ENCODE assay signal across 30 cellular contexts in the genomic region with DNA sequence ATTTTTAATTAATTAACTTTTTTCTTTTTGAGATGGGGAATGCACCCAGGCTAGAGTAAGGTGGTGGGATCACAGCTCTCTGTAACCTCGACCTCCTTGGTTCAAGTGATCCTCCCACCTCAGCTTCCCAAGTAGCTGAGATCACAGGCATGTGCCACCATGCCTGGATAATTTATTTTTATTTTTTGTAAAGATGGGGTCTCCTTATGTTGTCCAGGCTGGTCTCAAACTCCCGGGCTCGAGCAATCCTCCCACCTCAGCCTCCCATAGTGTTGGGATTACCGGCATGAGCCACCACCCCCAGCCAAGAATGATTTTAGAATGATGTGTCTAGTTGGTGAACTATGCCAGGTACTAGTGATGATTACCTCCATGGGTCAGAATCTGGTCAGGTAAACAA. TPM values are rescaled to one million over a fixed set of nuclear protein-coding genes. Genes with fewer than 3 reads are reported as not detected.
"Had no signal": no experiment of that assay in that cellular context is flagged by ENCODE, and none has a peak within 500 bp of the region (broad histone marks: within the 10 kb centered on the region; RNA-seq: fewer than 3 reads in every experiment).

No MANE protein-coding gene starts in this region.

- FAIRE-seq: astrocyte had no signal

- ATAC-seq: activated CD8-positive, alpha-beta T cell treated with anti-CD3 and anti-CD28 coated beads for 36 hours; body of pancreas; PC-3; Right ventricle myocardium inferior had no signal

- H3K4me1 ChIP-seq: adrenal gland, breast epithelium had no signal

- H3K27me3 ChIP-seq: adrenal gland, body of pancreas, breast epithelium, Peyer's patch had no signal

- H3K36me3 ChIP-seq: adrenal gland, breast epithelium, Peyer's patch had no signal

- H3K4me3 Mint-ChIP-seq: activated CD8-positive, alpha-beta T cell treated with anti-CD3 and anti-CD28 coated beads for 36 hours; activated naive CD4-positive, alpha-beta T cell treated with anti-CD3 and anti-CD28 coated beads for 36 hours; activated T-cell treated with anti-CD3 and anti-CD28 coated beads, Interleukin-2, amount 50 U/mL, for 24 hours; activated T-helper 1 cell treated with anti-CD3 and anti-CD28 coated beads, Interleukin-12 subunit alpha, Interleukin-12 subunit beta, Interleukin-2, Interleukin-4 antibody, amounts not matched to agents 30 ng/mL and 10 ng/mL and 1 ng/mL, durations not matched to agents 14 hours and 24 hours and 36 hours had no signal

- H3K27ac ChIP-seq: adrenal gland, body of pancreas, breast epithelium, Peyer's patch, VCaP had no signal

- DNase-seq: activated CD4-positive, alpha-beta T cell treated with anti-CD3 and anti-CD28 coated beads for 1 hour; activated CD4-positive, CD25-positive, alpha-beta regulatory T cell; activated gamma-delta T cell treated with Interleukin-2 at 50 U/mL for 16 hours; activated T-cell treated with anti-CD3 and anti-CD28 coated beads, Interleukin-2, amount 50 U/mL, for 24 hours; adrenal gland; body of pancreas; NCI-H1048; NCI-H1105 treated with DMSO at 0.1 percent for 48 hours; NCI-H1436; NCI-H1694; NCI-H1930; NCI-H345; NCI-H524 treated with DMSO at 0.1 percent for 48 hours; NCI-H748 treated with DMSO at 0.1 percent for 48 hours; NK-92 treated with Interleukin-12 subunit alpha and Interleukin-12 subunit beta, amount 100 ng/mL, for 24 hours; PC-3; Peyer's patch; SIG-M5; T-helper 1 cell; T-helper 2 cell; T-helper 9 cell had no signal

- H3K27ac Mint-ChIP-seq: activated CD8-positive, alpha-beta T cell treated with anti-CD3 and anti-CD28 coated beads for 36 hours; activated naive CD4-positive, alpha-beta T cell treated with anti-CD3 and anti-CD28 coated beads for 36 hours; activated naive CD4-positive, alpha-beta T cell treated with anti-CD3 and anti-CD28 coated beads, Interleukin-2, amount 50 U/mL, for 72 hours; activated T-cell treated with anti-CD3 and anti-CD28 coated beads, Interleukin-2, amount 50 U/mL, for 24 hours; activated T-helper 1 cell treated with anti-CD3 and anti-CD28 coated beads, Interleukin-12 subunit alpha, Interleukin-12 subunit beta, Interleukin-2, Interleukin-4 antibody, amounts not matched to agents 30 ng/mL and 10 ng/mL and 1 ng/mL, durations not matched to agents 14 hours and 24 hours and 36 hours had no signal

- H3K27me3 Mint-ChIP-seq: activated T-cell treated with anti-CD3 and anti-CD28 coated beads, Interleukin-2, amount 50 U/mL, for 24 hours had no signal

- H3K4me3 ChIP-seq: adrenal gland, body of pancreas, breast epithelium, Peyer's patch had no signal

- H3K9me3 ChIP-seq: adrenal gland, body of pancreas, breast epithelium, Peyer's patch had no signal

- H3K9me3 Mint-ChIP-seq: activated CD8-positive, alpha-beta T cell treated with anti-CD3 and anti-CD28 coated beads for 36 hours; activated naive CD4-positive, alpha-beta T cell treated with anti-CD3 and anti-CD28 coated beads for 36 hours; activated naive CD4-positive, alpha-beta T cell treated with anti-CD3 and anti-CD28 coated beads, Interleukin-2, amount 50 U/mL, for 72 hours; activated T-cell treated with anti-CD3 and anti-CD28 coated beads, Interleukin-2, amount 50 U/mL, for 24 hours had no signal

RNA-seq across cellular contexts. Expression of a gene that starts 18.0 kb away (rescaled TPM):
- total RNA-seq: body of pancreas, Right ventricle myocardium inferior, SK-MEL-5 had no signal

RNA-seq across cellular contexts. Expression of a gene that starts 49.7 kb away (rescaled TPM):
- total RNA-seq: activated T-helper 1 cell treated with anti-CD3 and anti-CD28 coated beads, Interleukin-12 subunit alpha, Interleukin-12 subunit beta, Interleukin-2, Interleukin-4 antibody, amounts not matched to agents 30 ng/mL and 10 ng/mL and 1 ng/mL, durations not matched to agents 14 hours and 24 hours and 36 hours; PC-3 had no signal
